In the genomic region with DNA sequence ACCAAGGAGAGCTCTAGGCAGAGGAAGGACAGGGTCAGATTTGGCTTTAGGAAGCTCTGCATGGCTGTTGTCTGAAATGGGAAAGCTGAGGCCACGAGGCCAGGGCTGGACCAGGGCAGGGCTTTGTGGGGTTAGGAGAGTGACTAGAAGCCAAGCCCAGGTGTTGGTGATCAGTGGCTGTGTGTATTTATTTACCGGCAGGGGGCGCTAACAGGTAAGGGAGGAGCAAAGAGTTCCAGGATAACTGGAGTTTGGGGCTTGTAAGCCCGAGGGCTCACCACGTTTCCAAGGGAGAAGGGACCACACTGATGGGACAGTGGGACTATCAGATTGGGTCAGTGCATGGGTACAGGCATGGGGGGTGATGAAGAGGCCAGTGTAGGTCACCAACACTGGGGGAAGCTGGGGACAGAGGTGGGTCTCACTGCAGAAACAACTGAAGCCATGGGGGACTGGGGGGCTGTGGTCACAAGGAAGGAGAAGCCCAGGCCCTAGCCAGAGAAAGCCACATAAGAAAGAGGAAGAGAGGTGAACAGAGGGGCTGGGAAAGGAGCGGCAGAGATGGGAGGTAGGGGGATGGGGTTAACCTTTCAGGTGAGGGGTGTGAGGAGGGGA, we compare ENCODE assay signal across 8 cellular contexts. TPM values are rescaled to one million over a fixed set of nuclear protein-coding genes. Genes with fewer than 3 reads are reported as not detected.
DNase-seq lines count a peak whose midpoint lies in the region; ATAC-seq and TF ChIP-seq lines count a peak whose summit lies in the region.

No MANE protein-coding gene starts in this region.

- H3K27ac Mint-ChIP-seq in GM23338, result no peak overlapping the region
- peak overlapping the region; percentile 24 for H3K27ac Mint-ChIP-seq in mesothelial cell of epicardium

- no peaks in the 10 kb centered on the region for H3K27me3 ChIP-seq in BJ (ENCODE audit: control insufficient read depth, insufficient read depth, low read length)
- no peaks in the 10 kb centered on the region for H3K27me3 ChIP-seq in GM23338 (ENCODE audit: insufficient read depth)
- H3K27me3 ChIP-seq in colonic mucosa, result no peaks in the 10 kb centered on the region
- no peaks in the 10 kb centered on the region for H3K27me3 ChIP-seq in thyroid gland

- H3K9ac ChIP-seq in colonic mucosa (ENCODE audit: low read depth in 2 of 2, low read length in 2 of 2), result no peak overlapping the region

- POLR2A ChIA-PET in BJ (lab: Charles Lee), result no interaction called here

- peak; percentile 68 for TF ChIP-seq CTCF in BJ (IDR thresholded peaks at IDR 0.05; ENCODE audit: insufficient read depth, low read depth, low read length)
- TF ChIP-seq CTCF in GM23338 (conservative IDR thresholded peaks at IDR 0.05; ENCODE audit: low read depth in 2 of 2), result peak; percentile 85 to 88
- peak; percentile 64 for TF ChIP-seq CTCF in colonic mucosa (IDR thresholded peaks at IDR 0.05)
- peak; percentile 82 for TF ChIP-seq CTCF in mesothelial cell of epicardium (IDR thresholded peaks at IDR 0.05; ENCODE audit: unreplicated experiment)
- TF ChIP-seq CTCF in thyroid gland (IDR thresholded peaks at IDR 0.05), result peak; percentile 59 to 90 (median 76)

- 16 to 20% methylated on average over 6 of the region's 6 CpGs for WGBS in thyroid gland, 2 donors

- H3K4me2 ChIP-seq in GM23338, result no peak overlapping the region

- H3K27ac ChIP-seq in GM23338 (ENCODE audit: low read depth) (peak overlapping the region; percentile 63; the same call in 1 of the 2 replicates), colonic mucosa (no peak overlapping the region), thyroid gland (peak overlapping the region; percentile 24 to 93 (median 87))

- H3K79me2 ChIP-seq in GM23338 (replicated peaks; ENCODE audit: insufficient read depth), result peaks cover 23% of the 10 kb centered on the region

- H3K36me3 Mint-ChIP-seq in GM23338 (ENCODE audit: low read depth) (peaks cover 32% of the 10 kb centered on the region), mesothelial cell of epicardium (no peaks in the 10 kb centered on the region)

- H3K9me3 ChIP-seq in colonic mucosa (no peaks in the 10 kb centered on the region), thyroid gland (no peaks in the 10 kb centered on the region)

- intact Hi-C loops in colonic mucosa (cut with DNase I) (loop anchor here (5.0 kb wide), 1 partner anchor 163 kb away; no protein-coding TSS in a partner anchor), thyroid gland (cut with DNase I) (loop anchor here (5.0 kb wide), 2 partner anchors 43 to 168 kb away; partner anchors contain the start of gene KMT2B)

- DNase-seq in BJ (ENCODE audit: low read depth) (no peak), GM23338 (ENCODE audit: low spot score) (peak; percentile 98), NCI-H460 (ENCODE audit: extremely low read depth, low read depth) (peak; percentile 76), colonic mucosa (peak; percentile 68), mesothelial cell of epicardium (ENCODE audit: low spot score in 2 of 2, unreplicated experiment in 2 of 2) (peak in 1 of 2 experiments; percentile 70), thyroid gland (peak; percentile 67 to 79)
- DNase-seq in activated CD4-positive, alpha-beta T cell treated with anti-CD3 and anti-CD28 coated beads for 24 hours (ENCODE audit: low read depth in 2 of 2), result peak; percentile 21 to 48

- no peak for TF ChIP-seq POLR2A in thyroid gland (IDR thresholded peaks at IDR 0.05)

- H3K9me3 Mint-ChIP-seq in GM23338 (no peaks in the 10 kb centered on the region; the same call in 2 of the 3 replicates), mesothelial cell of epicardium (no peaks in the 10 kb centered on the region)

- no peaks in the 10 kb centered on the region for H3K9me2 ChIP-seq in GM23338 (ENCODE audit: insufficient read depth)

- H3F3A ChIP-seq in GM23338 (replicated peaks; ENCODE audit: low read depth), result peaks cover 11% of the 10 kb centered on the region; the same call in 1 of the 2 replicates

- no peak overlapping the region for H3K4me3 ChIP-seq in BJ (ENCODE audit: low read depth, low read length)
- H3K4me3 ChIP-seq in GM23338, result no peak overlapping the region
- H3K4me3 ChIP-seq in colonic mucosa, result no peak overlapping the region
- H3K4me3 ChIP-seq in thyroid gland (replicated peaks in 1 of 3), result no peak overlapping the region

- peaks cover 11% of the 10 kb centered on the region; the same call in 1 of the 2 replicates for H3K4me1 ChIP-seq in GM23338 (ENCODE audit: insufficient read depth)
- peaks cover 9% of the 10 kb centered on the region for H3K4me1 ChIP-seq in colonic mucosa
- peaks cover 37 to 72% of the 10 kb centered on the region in 2 donors for H3K4me1 ChIP-seq in thyroid gland

- CTCF ChIA-PET in BJ (lab: Yijun Ruan, JAX), result interaction anchor here (0.6 to 4.0 kb wide), 24 partner anchors 9 to 147 kb away, joined by 3 to 33 read pairs (median 5); partner anchors contain the start of genes COX6B1, DMKN and HAUS5

- ATAC-seq in GM23338 (peak; percentile 60), HG03135 (IDR thresholded peaks at IDR 0.05; ENCODE audit: unreplicated experiment) (no peak)

- H4K20me1 ChIP-seq in GM23338 (replicated peaks; ENCODE audit: insufficient read depth), result peaks cover 9% of the 10 kb centered on the region

- H3K4me3 Mint-ChIP-seq in GM23338 (peak overlapping the region; percentile 21; the same call in 1 of the 3 replicates), mesothelial cell of epicardium (no peak overlapping the region)

- H3K4me1 Mint-ChIP-seq in GM23338 (peaks cover 27% of the 10 kb centered on the region), mesothelial cell of epicardium (peaks cover 22% of the 10 kb centered on the region)

- peaks cover 15% of the 10 kb centered on the region for H3K27me3 Mint-ChIP-seq in GM23338 (ENCODE audit: insufficient read depth, low read depth, poor library complexity)
- H3K27me3 Mint-ChIP-seq in mesothelial cell of epicardium (ENCODE audit: low read depth), result peaks cover 4% of the 10 kb centered on the region

- no peak overlapping the region for H2AFZ ChIP-seq in GM23338

- peaks cover 1% of the 10 kb centered on the region; the same call in 1 of the 2 replicates for H3K36me3 ChIP-seq in BJ (ENCODE audit: control insufficient read depth, insufficient read depth, low read length)
- no peaks in the 10 kb centered on the region for H3K36me3 ChIP-seq in GM23338 (ENCODE audit: insufficient read depth)
- no peaks in the 10 kb centered on the region for H3K36me3 ChIP-seq in colonic mucosa
- H3K36me3 ChIP-seq in thyroid gland, result no peaks in the 10 kb centered on the region

RNA-seq across cellular contexts. Expression of gene TMEM147, which starts 3.9 kb away (rescaled TPM):
- polyA plus RNA-seq in BJ (2011; rRNA removed) (167 and 200 TPM in 2 replicates), GM23338 (2016; fragmentation: Nextera tagmentation; extraction: Ambion mirVana) (272 TPM in 2 replicates)
- polyA minus RNA-seq in BJ (2011; rRNA and poly(A)+ RNA removed), result 86.0 and 158 TPM in 2 replicates
- 164 and 170 TPM in 2 replicates for total RNA-seq in GM23338 (2014; rRNA removed; shearing (Covaris generic))
- total RNA-seq in NCI-H460 (2014; rRNA removed; shearing (Covaris generic)), result 231 and 277 TPM in 2 replicates
- polyA plus RNA-seq in NCI-H460 (2014; cell fraction: nucleus; rRNA removed), result 144 and 180 TPM in 2 replicates
- total RNA-seq in colonic mucosa (100 to 1,000 TPM in 1 of 2 donors, 10 to 100 TPM in 1; 49.6 to 114 TPM), mesothelial cell of epicardium (82.2 to 82.7 TPM (median 82.3 TPM) in 3 replicates), thyroid gland (100 to 1,000 TPM; 186 to 202 (median 188) TPM)

RNA-seq across cellular contexts. Expression of gene ATP4A, which starts 14.2 kb away (rescaled TPM):
- polyA plus RNA-seq in BJ (2011; rRNA removed) (not detected in 2 replicates), GM23338 (2016; fragmentation: Nextera tagmentation; extraction: Ambion mirVana) (0.61 and 1.0 TPM in 2 replicates)
- polyA minus RNA-seq in BJ (2011; rRNA and poly(A)+ RNA removed), result not detected in 2 replicates
- total RNA-seq in GM23338 (2014; rRNA removed; shearing (Covaris generic)), result 0.62 and 0.63 TPM in 2 replicates
- not detected in 2 replicates for total RNA-seq in NCI-H460 (2014; rRNA removed; shearing (Covaris generic))
- not detected in 2 replicates for polyA plus RNA-seq in NCI-H460 (2014; cell fraction: nucleus; rRNA removed)
- total RNA-seq in colonic mucosa (not detected), mesothelial cell of epicardium (0.11 to 0.22 TPM (median 0.16 TPM) in 3 replicates), thyroid gland (1 to 10 TPM in 1 of 4 donors, under 1 TPM in 3; 0.27 to 1.9 (median 0.33) TPM)

RNA-seq across cellular contexts. Expression of gene GAPDHS, which starts 16.0 kb away (rescaled TPM):
- not detected in 2 replicates for polyA plus RNA-seq in BJ (2011; rRNA removed)
- not detected in 2 replicates for polyA minus RNA-seq in BJ (2011; rRNA and poly(A)+ RNA removed)
- not detected in 2 replicates for total RNA-seq in GM23338 (2014; rRNA removed; shearing (Covaris generic))
- 0.21 TPM in 1 of 2 replicates, not detected in the other for polyA plus RNA-seq in GM23338 (2016; fragmentation: Nextera tagmentation; extraction: Ambion mirVana)
- total RNA-seq in NCI-H460 (2014; rRNA removed; shearing (Covaris generic)), result not detected in 2 replicates
- polyA plus RNA-seq in NCI-H460 (2014; cell fraction: nucleus; rRNA removed), result not detected in 2 replicates
- total RNA-seq in colonic mucosa, result not detected
- not detected in 3 replicates for total RNA-seq in mesothelial cell of epicardium
- 1 to 10 TPM in 1 of 4 donors, not detected in 3; 1.6 TPM for total RNA-seq in thyroid gland

RNA-seq across cellular contexts. Expression of gene SBSN, which starts 21.2 kb away (rescaled TPM):
- polyA plus RNA-seq in BJ (2011; rRNA removed) (0.70 and 1.6 TPM in 2 replicates), GM23338 (2016; fragmentation: Nextera tagmentation; extraction: Ambion mirVana) (0.39 and 0.42 TPM in 2 replicates)
- polyA minus RNA-seq in BJ (2011; rRNA and poly(A)+ RNA removed), result not detected in 2 replicates
- not detected in 2 replicates for total RNA-seq in GM23338 (2014; rRNA removed; shearing (Covaris generic))
- total RNA-seq in NCI-H460 (2014; rRNA removed; shearing (Covaris generic)), result not detected in 2 replicates
- polyA plus RNA-seq in NCI-H460 (2014; cell fraction: nucleus; rRNA removed), result not detected in 2 replicates
- total RNA-seq in colonic mucosa (not detected), mesothelial cell of epicardium (0.32 to 0.49 TPM (median 0.47 TPM) in 3 replicates), thyroid gland (1 to 10 TPM in 1 of 4 donors, not detected in 3; 1.2 TPM)

RNA-seq across cellular contexts. Expression of gene DMKN, which starts 35.8 kb away (rescaled TPM):
- 1.0 and 1.5 TPM in 2 replicates for polyA plus RNA-seq in BJ (2011; rRNA removed)
- not detected in 2 replicates for polyA minus RNA-seq in BJ (2011; rRNA and poly(A)+ RNA removed)
- total RNA-seq in GM23338 (2014; rRNA removed; shearing (Covaris generic)), result 259 and 276 TPM in 2 replicates
- polyA plus RNA-seq in GM23338 (2016; fragmentation: Nextera tagmentation; extraction: Ambion mirVana), result 569 and 615 TPM in 2 replicates
- 0.40 TPM in 1 of 2 replicates, not detected in the other for total RNA-seq in NCI-H460 (2014; rRNA removed; shearing (Covaris generic))
- 0.08 TPM in 1 of 2 replicates, not detected in the other for polyA plus RNA-seq in NCI-H460 (2014; cell fraction: nucleus; rRNA removed)
- total RNA-seq in colonic mucosa, result 10 to 100 TPM; 12.8 to 14.6 TPM
- total RNA-seq in mesothelial cell of epicardium, result 161 to 172 TPM (median 171 TPM) in 3 replicates
- 100 to 1,000 TPM; 164 to 348 (median 213) TPM for total RNA-seq in thyroid gland
